In the genomic region with DNA sequence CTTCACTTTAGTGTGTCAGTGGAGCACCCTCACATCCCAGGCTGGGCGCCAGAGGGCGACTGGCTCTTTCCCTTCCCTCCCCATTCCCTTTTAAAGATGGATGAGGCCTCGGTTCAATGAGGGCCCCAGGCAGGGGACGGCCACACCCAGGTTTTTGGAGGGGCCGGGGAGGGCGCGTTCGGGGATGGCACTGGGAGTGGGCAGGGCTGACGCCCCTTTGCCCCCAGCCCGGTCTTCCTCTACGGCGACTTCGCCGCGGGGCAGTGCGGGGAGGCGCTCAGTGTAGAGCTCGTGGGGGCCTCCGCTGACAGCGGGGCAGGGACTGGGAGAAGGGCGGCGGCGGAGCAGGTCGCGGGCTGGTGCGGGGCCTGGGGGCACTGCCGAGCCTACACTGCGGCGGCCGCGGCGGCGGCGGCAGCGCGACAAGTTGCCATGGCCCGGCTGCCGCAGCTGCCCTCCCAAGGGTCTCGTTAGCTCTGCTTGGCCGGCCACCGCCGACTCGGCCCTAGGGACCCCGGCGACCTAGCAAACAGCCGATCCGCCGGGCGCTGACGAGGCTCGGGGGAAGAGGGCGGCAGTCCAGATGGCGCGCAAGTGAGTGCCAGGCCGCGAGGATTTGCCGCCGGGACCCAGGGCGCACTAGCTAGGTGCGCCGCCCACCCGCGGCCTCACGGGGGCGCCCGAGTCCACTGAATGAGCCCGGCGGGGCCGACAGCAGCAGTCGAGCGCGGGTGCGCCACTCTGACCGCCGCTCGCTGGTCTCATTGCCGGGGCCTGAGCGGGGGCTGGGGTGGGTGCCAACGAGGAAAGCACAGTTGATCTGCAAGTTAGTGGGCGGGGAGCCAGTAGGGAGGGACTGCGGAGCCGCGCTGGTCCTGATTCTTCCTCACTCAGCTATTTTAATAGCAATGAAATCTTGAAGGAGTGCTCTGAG, we compare ENCODE assay signal across 8 cellular contexts.
DNase-seq lines count a peak whose midpoint lies in the region; TF ChIP-seq lines count a peak whose summit lies in the region.

No MANE protein-coding gene starts in this region.

- H3K9ac ChIP-seq in H9 (ENCODE audit: extremely low read depth, insufficient read length, low read length) (peak overlapping the region; percentile 41), subcutaneous abdominal adipose tissue (ENCODE audit: low read length in 5 of 5) (peak overlapping the region in 4 of 5 donors; percentile 41 to 68 (median 58))

- H2BK20ac ChIP-seq in H9 (ENCODE audit: low read depth, low read length, poor library complexity, severe bottlenecking): no peak overlapping the region

- H3K79me2 ChIP-seq in H9 (ENCODE audit: insufficient read depth, low read length): no peaks in the 10 kb centered on the region

- H3K4me3 ChIP-seq in subcutaneous abdominal adipose tissue (ENCODE audit: low read depth in 1 of 5, low read length in 5 of 5): peak overlapping the region; percentile 6 to 75 (median 61)

- peaks cover 2% of the 10 kb centered on the region; the same call in 1 of the 2 replicates for H3K27me3 ChIP-seq in H9 (ENCODE audit: insufficient read depth, low read length)
- no peaks in the 10 kb centered on the region for H3K27me3 ChIP-seq in subcutaneous abdominal adipose tissue (ENCODE audit: control insufficient read depth in 5 of 5, insufficient read depth in 4 of 5, low read length in 5 of 5)

- H4K8ac ChIP-seq in H9 (replicated peaks; ENCODE audit: insufficient read length, low read depth, low read length): no peak overlapping the region

- no peak overlapping the region for H3K18ac ChIP-seq in H9 (ENCODE audit: insufficient read length, low read depth, low read length)

- H3K79me1 ChIP-seq in H9 (ENCODE audit: insufficient read depth, low read depth, low read length, poor library complexity, severe bottlenecking): no peaks in the 10 kb centered on the region

- H4K5ac ChIP-seq in H9 (ENCODE audit: insufficient read length, low read depth, low read length): no peak overlapping the region

- H4K20me1 ChIP-seq in H9 (ENCODE audit: control insufficient read depth, insufficient read depth, insufficient read length): no peaks in the 10 kb centered on the region

- TF ChIP-seq CTCF in H9 (conservative IDR thresholded peaks at IDR 0.05): peak; percentile 98

- H2AK5ac ChIP-seq in H9 (ENCODE audit: insufficient read length, low read length): no peak overlapping the region

- H3K23ac ChIP-seq in H9 (ENCODE audit: insufficient read length, low read depth, low read length): no peak overlapping the region

- peaks cover 0 to 5% of the 10 kb centered on the region in 2 experiments; a peak in 2 of 4 replicates for H3K4me1 Mint-ChIP-seq in H9
- peaks cover 2% of the 10 kb centered on the region for H3K4me1 Mint-ChIP-seq in activated naive CD4-positive, alpha-beta T cell treated with anti-CD3 and anti-CD28 coated beads for 36 hours (ENCODE audit: low read depth)

- no peaks in the 10 kb centered on the region for H3K36me3 ChIP-seq in subcutaneous abdominal adipose tissue (ENCODE audit: control insufficient read depth in 5 of 5, insufficient read depth in 5 of 5, low read length in 5 of 5)

- peak overlapping the region; percentile 88 for H3K14ac ChIP-seq in H9 (ENCODE audit: insufficient read depth, low read length)

- in situ Hi-C loops in SK-MEL-5 (cut with HindIII; ENCODE audit: low pct_unique_long_range_greater_than_20kb, low sequenced_read_pairs): no loop called here

- H3K4me1 ChIP-seq in H9 (ENCODE audit: insufficient read depth, low read length) (no peaks in the 10 kb centered on the region), subcutaneous abdominal adipose tissue (ENCODE audit: control insufficient read depth in 5 of 5, insufficient read depth in 5 of 5, low read length in 5 of 5) (peaks cover 5 to 38% (median 20%) of the 10 kb centered on the region in 5 donors)

- no peaks in the 10 kb centered on the region for H3K9me3 Mint-ChIP-seq in H9
- no peaks in the 10 kb centered on the region for H3K9me3 Mint-ChIP-seq in activated naive CD4-positive, alpha-beta T cell treated with anti-CD3 and anti-CD28 coated beads for 36 hours

- H3K9me3 ChIP-seq in H9 (ENCODE audit: control insufficient read depth, low read depth, low read length) (no peaks in the 10 kb centered on the region), subcutaneous abdominal adipose tissue (ENCODE audit: control insufficient read depth in 5 of 5, low read length in 5 of 5) (no peaks in the 10 kb centered on the region)

- H3K36me3 Mint-ChIP-seq in H9 (ENCODE audit: insufficient read depth in 1 of 3, low read depth in 3 of 3): no peaks in the 10 kb centered on the region
- no peaks in the 10 kb centered on the region for H3K36me3 Mint-ChIP-seq in activated naive CD4-positive, alpha-beta T cell treated with anti-CD3 and anti-CD28 coated beads for 36 hours (ENCODE audit: low read depth)

- H4K91ac ChIP-seq in H9 (ENCODE audit: insufficient read length, low read depth, low read length): no peak overlapping the region

- no peak overlapping the region for H2BK120ac ChIP-seq in H9 (ENCODE audit: low read depth, low read length, poor library complexity, severe bottlenecking)

- no peak overlapping the region for H3K27ac Mint-ChIP-seq in H9
- no peak overlapping the region for H3K27ac Mint-ChIP-seq in activated naive CD4-positive, alpha-beta T cell treated with anti-CD3 and anti-CD28 coated beads for 36 hours

- no peak overlapping the region for H3K4ac ChIP-seq in H9 (ENCODE audit: low read depth, low read length)

- H3K23me2 ChIP-seq in H9 (ENCODE audit: insufficient read length, low read depth, low read length, poor library complexity, severe bottlenecking): no peaks in the 10 kb centered on the region

- H3T11ph ChIP-seq in H9 (ENCODE audit: low read length): no peak overlapping the region

- H3K27ac ChIP-seq in H9 (ENCODE audit: insufficient read length, low read depth, low read length) (no peak overlapping the region), subcutaneous abdominal adipose tissue (ENCODE audit: low read depth, low read length) (peak overlapping the region; percentile 16)

- peak overlapping the region; percentile 73 to 84 for H3K4me3 Mint-ChIP-seq in H9
- H3K4me3 Mint-ChIP-seq in activated naive CD4-positive, alpha-beta T cell treated with anti-CD3 and anti-CD28 coated beads for 36 hours: peak overlapping the region; percentile 73

- no peak overlapping the region for H3K56ac ChIP-seq in H9 (ENCODE audit: insufficient read length, low read depth, low read length)

- DNase-seq in GDM1 (lab: John Stamatoyannopoulos, UW) (peak; percentile 60), H9 (peak; percentile 94), LoVo (ENCODE audit: low spot score) (peak; percentile 89), SK-MEL-5 (ENCODE audit: low read depth, low spot score) (peak; percentile 69), globus pallidus (ENCODE audit: low spot score) (peak; percentile 78), non-pigmented ciliary epithelial cell (ENCODE audit: low read depth) (peak; percentile 17)
- peak; percentile 89 for DNase-seq in activated naive CD4-positive, alpha-beta T cell treated with anti-CD3 and anti-CD28 coated beads for 36 hours

- H2AFZ ChIP-seq in H9 (ENCODE audit: low read length): no peak overlapping the region

- H2BK15ac ChIP-seq in H9 (ENCODE audit: low read depth, low read length): no peak overlapping the region

- WGBS in H9 (ENCODE audit: extremely low coverage, insufficient read length, low lambda C conversion rate): no CpG with 5 or more reads among the region's 83 CpGs

- CTCF ChIA-PET in activated naive CD4-positive, alpha-beta T cell treated with anti-CD3 and anti-CD28 coated beads for 36 hours (lab: Charles Lee): interaction anchor here (0.5 to 5.2 kb wide), 42 partner anchors 9 to 1096 kb away, joined by 3 to 95 read pairs (median 4); partner anchors contain the start of genes OR51D1, OR52M1 and TRIM21

- peaks cover 23% of the 10 kb centered on the region for H3K27me3 Mint-ChIP-seq in H9 (ENCODE audit: low read depth)
- peaks cover 9% of the 10 kb centered on the region for H3K27me3 Mint-ChIP-seq in activated naive CD4-positive, alpha-beta T cell treated with anti-CD3 and anti-CD28 coated beads for 36 hours (ENCODE audit: low read depth)

- intact Hi-C loops in activated naive CD4-positive, alpha-beta T cell treated with anti-CD3 and anti-CD28 coated beads for 36 hours (cut with micrococcal nuclease): loop anchor here (1.0 to 5.0 kb wide), 9 partner anchors 206 to 1621 kb away; partner anchors contain the start of genes OR51D1, OR52N2 and TRIM21

- H2BK12ac ChIP-seq in H9 (ENCODE audit: insufficient read length, low read depth, low read length): no peak overlapping the region

- H3K4me2 ChIP-seq in H9 (ENCODE audit: insufficient read depth, insufficient read length, low read length): peak overlapping the region; percentile 29

- no peak overlapping the region for H2BK5ac ChIP-seq in H9 (ENCODE audit: insufficient read length, low read length)

Comparison
In these comparisons a context has a peak if more than half of its experiments do, and no peak if none do; other contexts are left out.
1. DNase-seq: peak in every context shown above with its lines; median percentile 94 in H9; 89 in LoVo; 89 in activated naive CD4-positive, alpha-beta T cell treated with anti-CD3 and anti-CD28 coated beads for 36 hours; 78 in globus pallidus; 69 in SK-MEL-5; 60 in GDM1; 17 in non-pigmented ciliary epithelial cell.